Comparison of ENCODE assay signal across 27 cellular contexts in the genomic region with DNA sequence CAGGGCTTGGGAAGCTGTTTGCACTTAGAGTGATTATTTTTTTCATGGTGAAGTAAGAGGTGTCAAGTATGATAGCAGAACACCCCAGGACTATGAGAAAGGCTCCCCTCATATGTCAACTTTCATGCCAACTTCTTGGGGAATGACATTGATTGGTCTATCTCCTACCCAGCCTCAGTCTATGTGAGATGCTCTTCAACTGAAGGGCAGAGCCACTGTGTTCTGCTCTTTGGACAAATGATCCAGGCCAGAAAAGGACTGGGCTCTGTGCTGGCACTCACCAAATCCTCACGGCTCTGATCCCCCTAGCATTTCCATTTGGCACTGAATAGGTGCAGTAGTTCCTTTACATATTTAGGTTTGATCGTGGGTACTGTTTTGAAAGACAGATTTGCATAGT.
"Had no signal": no experiment of that assay in that cellular context is flagged by ENCODE, and none has a peak within 500 bp of the region (broad histone marks: within the 10 kb centered on the region; RNA-seq: fewer than 3 reads in every experiment).

No MANE protein-coding gene starts in this region.

- DNase-seq: activated B cell treated with CpG ODN at 0.5 μM for 24 hours; activated CD4-positive, alpha-beta memory T cell treated with anti-CD3 and anti-CD28 coated beads for 36 hours; activated CD4-positive, alpha-beta T cell treated with anti-CD3 and anti-CD28 coated beads for 4 hours; activated CD4-positive, alpha-beta T cell treated with anti-CD3 and anti-CD28 coated beads, Interleukin-2, amount 50 U/mL, for 1 hour; activated CD4-positive, CD25-positive, alpha-beta regulatory T cell treated with anti-CD3 and anti-CD28 coated beads, Interleukin-2, amount 50 U/mL, for 72 hours; activated CD8-positive, alpha-beta memory T cell treated with anti-CD3 and anti-CD28 coated beads, Interleukin-2, amount 50 U/mL, for 4 hours; activated effector memory CD4-positive, alpha-beta T cell treated with Interleukin-2 at 50 U/mL for 16 hours; activated naive CD4-positive, alpha-beta T cell treated with anti-CD3 and anti-CD28 coated beads, Interleukin-2, amount 10 ng/mL, durations not matched to agents 7 days and 5 days; activated naive CD8-positive, alpha-beta T cell treated with anti-CD3 and anti-CD28 coated beads, Interleukin-2, amount 50 U/mL, for 24 hours; activated T-cell treated with anti-CD3 and anti-CD28 coated beads for 4 hours; activated T-cell treated with anti-CD3 and anti-CD28 coated beads, Interleukin-2, amount 50 U/mL, for 4 hours; anterior cingulate cortex; central memory CD4-positive, alpha-beta T cell; NCI-H1092 treated with DMSO at 0.1 percent for 48 hours; NCI-H1417; NCI-H146; NCI-H187; NCI-H2107; NCI-H2171; NCI-H510A; NCI-H526 treated with DMSO at 0.1 percent for 48 hours; NCI-H774; PC-9; SHP77 treated with DMSO at 0.1 percent for 48 hours; SK-N-SH had no signal

- H3K9me3 ChIP-seq: SJSA1, SK-N-SH had no signal

- H3K4me3 ChIP-seq: K562, PC-9, SJSA1 had no signal

- H3K27me3 ChIP-seq: SJSA1 had no signal

- ATAC-seq: activated naive CD8-positive, alpha-beta T cell treated with anti-CD3 and anti-CD28 coated beads, Interleukin-2, amount 50 U/mL, for 24 hours; activated T-cell treated with anti-CD3 and anti-CD28 coated beads, Interleukin-2, amount 50 U/mL, for 4 hours; K562 had no signal

- H3K27ac ChIP-seq: PC-9, SJSA1 had no signal

- H3K36me3 ChIP-seq: SJSA1 had no signal

- H3K4me1 ChIP-seq: SJSA1 had no signal
